In the genomic region with DNA sequence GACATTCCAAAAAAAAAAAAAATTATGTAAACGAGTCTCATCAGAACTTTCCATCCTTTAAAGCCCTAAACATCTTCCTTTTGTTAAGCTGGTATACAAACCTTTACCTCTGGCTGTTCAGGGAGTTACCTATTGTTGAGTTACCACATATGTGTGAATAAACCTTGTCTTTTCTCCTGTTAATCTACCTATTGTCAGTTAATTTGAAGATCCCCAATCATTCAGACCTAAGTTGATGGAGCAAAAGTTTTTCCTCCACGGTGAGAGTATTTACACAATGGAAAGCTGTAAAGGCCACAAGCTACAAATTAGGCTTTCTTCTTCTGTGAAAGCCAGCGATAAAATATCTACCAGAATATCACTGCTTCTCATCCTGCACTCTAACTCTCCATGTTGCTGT, we compare ENCODE assay signal across 1 cellular context.
TF ChIP-seq lines count a peak whose summit lies in the region.

No MANE protein-coding gene starts in this region.

TF ChIP-seq in H1, 55 proteins besides CTCF, POLR2A, EP300 and RAD21 (continued from another document):
- TF ChIP-seq, protein P1, sequence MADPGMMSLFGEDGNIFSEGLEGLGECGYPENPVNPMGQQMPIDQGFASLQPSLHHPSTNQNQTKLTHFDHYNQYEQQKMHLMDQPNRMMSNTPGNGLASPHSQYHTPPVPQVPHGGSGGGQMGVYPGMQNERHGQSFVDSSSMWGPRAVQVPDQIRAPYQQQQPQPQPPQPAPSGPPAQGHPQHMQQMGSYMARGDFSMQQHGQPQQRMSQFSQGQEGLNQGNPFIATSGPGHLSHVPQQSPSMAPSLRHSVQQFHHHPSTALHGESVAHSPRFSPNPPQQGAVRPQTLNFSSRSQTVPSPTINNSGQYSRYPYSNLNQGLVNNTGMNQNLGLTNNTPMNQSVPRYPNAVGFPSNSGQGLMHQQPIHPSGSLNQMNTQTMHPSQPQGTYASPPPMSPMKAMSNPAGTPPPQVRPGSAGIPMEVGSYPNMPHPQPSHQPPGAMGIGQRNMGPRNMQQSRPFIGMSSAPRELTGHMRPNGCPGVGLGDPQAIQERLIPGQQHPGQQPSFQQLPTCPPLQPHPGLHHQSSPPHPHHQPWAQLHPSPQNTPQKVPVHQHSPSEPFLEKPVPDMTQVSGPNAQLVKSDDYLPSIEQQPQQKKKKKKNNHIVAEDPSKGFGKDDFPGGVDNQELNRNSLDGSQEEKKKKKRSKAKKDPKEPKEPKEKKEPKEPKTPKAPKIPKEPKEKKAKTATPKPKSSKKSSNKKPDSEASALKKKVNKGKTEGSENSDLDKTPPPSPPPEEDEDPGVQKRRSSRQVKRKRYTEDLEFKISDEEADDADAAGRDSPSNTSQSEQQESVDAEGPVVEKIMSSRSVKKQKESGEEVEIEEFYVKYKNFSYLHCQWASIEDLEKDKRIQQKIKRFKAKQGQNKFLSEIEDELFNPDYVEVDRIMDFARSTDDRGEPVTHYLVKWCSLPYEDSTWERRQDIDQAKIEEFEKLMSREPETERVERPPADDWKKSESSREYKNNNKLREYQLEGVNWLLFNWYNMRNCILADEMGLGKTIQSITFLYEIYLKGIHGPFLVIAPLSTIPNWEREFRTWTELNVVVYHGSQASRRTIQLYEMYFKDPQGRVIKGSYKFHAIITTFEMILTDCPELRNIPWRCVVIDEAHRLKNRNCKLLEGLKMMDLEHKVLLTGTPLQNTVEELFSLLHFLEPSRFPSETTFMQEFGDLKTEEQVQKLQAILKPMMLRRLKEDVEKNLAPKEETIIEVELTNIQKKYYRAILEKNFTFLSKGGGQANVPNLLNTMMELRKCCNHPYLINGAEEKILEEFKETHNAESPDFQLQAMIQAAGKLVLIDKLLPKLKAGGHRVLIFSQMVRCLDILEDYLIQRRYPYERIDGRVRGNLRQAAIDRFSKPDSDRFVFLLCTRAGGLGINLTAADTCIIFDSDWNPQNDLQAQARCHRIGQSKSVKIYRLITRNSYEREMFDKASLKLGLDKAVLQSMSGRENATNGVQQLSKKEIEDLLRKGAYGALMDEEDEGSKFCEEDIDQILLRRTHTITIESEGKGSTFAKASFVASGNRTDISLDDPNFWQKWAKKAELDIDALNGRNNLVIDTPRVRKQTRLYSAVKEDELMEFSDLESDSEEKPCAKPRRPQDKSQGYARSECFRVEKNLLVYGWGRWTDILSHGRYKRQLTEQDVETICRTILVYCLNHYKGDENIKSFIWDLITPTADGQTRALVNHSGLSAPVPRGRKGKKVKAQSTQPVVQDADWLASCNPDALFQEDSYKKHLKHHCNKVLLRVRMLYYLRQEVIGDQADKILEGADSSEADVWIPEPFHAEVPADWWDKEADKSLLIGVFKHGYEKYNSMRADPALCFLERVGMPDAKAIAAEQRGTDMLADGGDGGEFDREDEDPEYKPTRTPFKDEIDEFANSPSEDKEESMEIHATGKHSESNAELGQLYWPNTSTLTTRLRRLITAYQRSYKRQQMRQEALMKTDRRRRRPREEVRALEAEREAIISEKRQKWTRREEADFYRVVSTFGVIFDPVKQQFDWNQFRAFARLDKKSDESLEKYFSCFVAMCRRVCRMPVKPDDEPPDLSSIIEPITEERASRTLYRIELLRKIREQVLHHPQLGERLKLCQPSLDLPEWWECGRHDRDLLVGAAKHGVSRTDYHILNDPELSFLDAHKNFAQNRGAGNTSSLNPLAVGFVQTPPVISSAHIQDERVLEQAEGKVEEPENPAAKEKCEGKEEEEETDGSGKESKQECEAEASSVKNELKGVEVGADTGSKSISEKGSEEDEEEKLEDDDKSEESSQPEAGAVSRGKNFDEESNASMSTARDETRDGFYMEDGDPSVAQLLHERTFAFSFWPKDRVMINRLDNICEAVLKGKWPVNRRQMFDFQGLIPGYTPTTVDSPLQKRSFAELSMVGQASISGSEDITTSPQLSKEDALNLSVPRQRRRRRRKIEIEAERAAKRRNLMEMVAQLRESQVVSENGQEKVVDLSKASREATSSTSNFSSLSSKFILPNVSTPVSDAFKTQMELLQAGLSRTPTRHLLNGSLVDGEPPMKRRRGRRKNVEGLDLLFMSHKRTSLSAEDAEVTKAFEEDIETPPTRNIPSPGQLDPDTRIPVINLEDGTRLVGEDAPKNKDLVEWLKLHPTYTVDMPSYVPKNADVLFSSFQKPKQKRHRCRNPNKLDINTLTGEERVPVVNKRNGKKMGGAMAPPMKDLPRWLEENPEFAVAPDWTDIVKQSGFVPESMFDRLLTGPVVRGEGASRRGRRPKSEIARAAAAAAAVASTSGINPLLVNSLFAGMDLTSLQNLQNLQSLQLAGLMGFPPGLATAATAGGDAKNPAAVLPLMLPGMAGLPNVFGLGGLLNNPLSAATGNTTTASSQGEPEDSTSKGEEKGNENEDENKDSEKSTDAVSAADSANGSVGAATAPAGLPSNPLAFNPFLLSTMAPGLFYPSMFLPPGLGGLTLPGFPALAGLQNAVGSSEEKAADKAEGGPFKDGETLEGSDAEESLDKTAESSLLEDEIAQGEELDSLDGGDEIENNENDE (IDR thresholded peaks at IDR 0.05; ENCODE audit: insufficient replicate concordance, low read length) = peak; percentile 67
- TF ChIP-seq TCF12 (IDR thresholded peaks at IDR 0.05; ENCODE audit: low read depth, low read length) = no peak
